Comparison of ENCODE assay signal across 19 cellular contexts in the genomic region with DNA sequence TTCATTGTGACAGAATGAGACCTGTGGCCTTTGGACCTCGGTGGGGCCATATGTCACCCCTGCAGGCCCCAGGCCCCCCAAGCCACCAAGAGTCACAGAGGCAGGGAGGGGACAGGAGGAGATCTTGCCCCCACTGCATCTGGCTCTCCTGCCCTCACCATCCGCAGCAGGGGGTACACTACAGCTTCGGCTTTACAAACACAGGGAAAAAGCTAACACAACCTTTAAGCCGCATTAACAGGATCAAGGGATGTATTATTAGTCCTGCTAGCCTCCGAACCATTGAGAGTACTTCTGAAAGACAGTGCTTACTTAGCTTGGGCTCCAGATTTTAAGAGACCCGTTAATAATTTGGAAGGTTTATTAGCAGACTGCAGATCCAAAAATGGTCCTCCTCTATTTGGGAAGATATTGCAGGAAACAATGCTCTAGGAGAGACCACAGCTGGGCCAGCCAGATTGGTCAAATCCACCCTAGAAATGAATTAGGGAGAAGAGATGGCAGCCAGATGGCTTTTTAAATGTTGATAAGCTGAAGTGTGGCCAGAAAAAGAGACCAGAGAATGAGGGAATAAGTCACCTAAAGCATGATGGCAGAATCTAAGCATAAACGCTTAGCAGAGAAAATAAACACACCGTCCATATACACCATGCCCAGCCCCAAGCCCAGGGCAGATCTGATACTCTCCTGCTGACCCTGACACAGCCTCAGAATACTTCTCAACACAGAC. TPM values are rescaled to one million over a fixed set of nuclear protein-coding genes. Genes with fewer than 3 reads are reported as not detected.
DNase-seq lines count a peak whose midpoint lies in the region; ATAC-seq, FAIRE-seq and TF ChIP-seq lines count a peak whose summit lies in the region.
"Had no signal": no experiment of that assay in that cellular context is flagged by ENCODE, and none has a peak within 500 bp of the region (broad histone marks: within the 10 kb centered on the region; RNA-seq: fewer than 3 reads in every experiment).

No MANE protein-coding gene starts in this region.

- no peaks in the 10 kb centered on the region for H3K79me2 ChIP-seq in HepG2 (ENCODE audit: insufficient read depth, low read length)
- peaks cover 25% of the 10 kb centered on the region for H3K79me2 ChIP-seq in keratinocyte (ENCODE audit: control insufficient read depth, insufficient read depth, low read length)

- BruUV-seq in HepG2 (replicated peaks; lab: Mats Ljungman, UMichigan): no TSS peak

- TF ChIP-seq POLR2A in HepG2 (IDR thresholded peaks at IDR 0.05; ENCODE audit: insufficient read depth in 1 of 2, low read depth in 2 of 2, low read length in 2 of 2) (no peak), right lobe of liver (IDR thresholded peaks at IDR 0.05) (no peak)

- ATAC-seq in HepG2 (peak; percentile 68), right lobe of liver (no peak), GM18502 (IDR thresholded peaks at IDR 0.05; ENCODE audit: poor library complexity, unreplicated experiment) (no peak), foreskin keratinocyte (no peak)

- TF ChIP-seq RAD21 in HepG2 (CRISPR knock-in tag; IDR thresholded peaks at IDR 0.05): no peak

- intact Hi-C loops in HepG2 (cut with micrococcal nuclease; ENCODE audit: unreplicated experiment): no loop called here
- intact Hi-C loops in right lobe of liver (cut with DNase I): no loop called here

- TF ChIP-seq CTCF in HepG2 (CRISPR knock-in tag; IDR thresholded peaks at IDR 0.05) (no peak), right lobe of liver (IDR thresholded peaks at IDR 0.05) (no peak), keratinocyte (optimal IDR thresholded peaks at IDR 0.05 in 1 of 3, IDR thresholded peaks at IDR 0.05 in 1 of 3, conservative IDR thresholded peaks at IDR 0.05 in 1 of 3; ENCODE audit: extremely low read depth in 1 of 3, insufficient read depth in 2 of 3, low read length in 3 of 3) (no peak), foreskin keratinocyte (conservative IDR thresholded peaks at IDR 0.05) (no peak)

- no peaks in the 10 kb centered on the region for H3K36me3 ChIP-seq in HepG2 (replicated peaks in 1 of 2; ENCODE audit: control insufficient read depth in 1 of 2, insufficient read depth in 2 of 2, low read length in 2 of 2)
- no peaks in the 10 kb centered on the region for H3K36me3 ChIP-seq in right lobe of liver
- H3K36me3 ChIP-seq in keratinocyte (ENCODE audit: control insufficient read depth in 2 of 2, extremely low read depth in 1 of 2, insufficient read depth in 2 of 2, low read length in 2 of 2): no peaks in the 10 kb centered on the region
- H3K36me3 ChIP-seq: Peyer's patch had no signal

- WGBS in HepG2 (ENCODE audit: low lambda C conversion rate): 17% methylated on average over 7 of the region's 8 CpGs
- WGBS in right lobe of liver (ENCODE audit: insufficient coverage, low coverage, low lambda C conversion rate, missing lambda C conversion rate): 75% methylated on average over 7 of the region's 8 CpGs

- no peak for TF ChIP-seq EP300 in HepG2 (IDR thresholded peaks at IDR 0.05; ENCODE audit: low read depth in 2 of 2, low read length in 2 of 2)
- TF ChIP-seq EP300 in HepG2 (CRISPR knock-in tag; IDR thresholded peaks at IDR 0.05; ENCODE audit: borderline replicate concordance): no peak

- in situ Hi-C loops in HepG2 (cut with HindIII; ENCODE audit: extremely low pct_ligation_motif_present, low pct_unique_long_range_greater_than_20kb): no loop called here

- no peaks in the 10 kb centered on the region for H4K20me1 ChIP-seq in HepG2 (ENCODE audit: insufficient read depth, low read length)
- H4K20me1 ChIP-seq in keratinocyte (ENCODE audit: control insufficient read depth, extremely low read depth, insufficient read depth, low read length): no peaks in the 10 kb centered on the region

- H3K4me2 ChIP-seq in HepG2 (ENCODE audit: low read depth, low read length) (peak overlapping the region; percentile 54; the same call in 1 of the 2 replicates), keratinocyte (ENCODE audit: control insufficient read depth, extremely low read depth, insufficient read depth, low read depth, low read length) (no peak overlapping the region)

- H3K27me3 ChIP-seq in HepG2 (ENCODE audit: control insufficient read depth in 1 of 2, insufficient read depth in 2 of 2, low read length in 2 of 2) (0 out of 5 replicates have a peak, but pooled peaks cover 0 to 6% of the 10 kb centered on the region in 2 experiments), right lobe of liver (no peaks in the 10 kb centered on the region), keratinocyte (ENCODE audit: control insufficient read depth, extremely low read depth, insufficient read depth, low read length) (no peaks in the 10 kb centered on the region), foreskin keratinocyte (no peaks in the 10 kb centered on the region)
- H3K27me3 ChIP-seq: Peyer's patch had no signal

- H2AFZ ChIP-seq in HepG2 (ENCODE audit: low read length) (no peak overlapping the region), keratinocyte (ENCODE audit: control insufficient read depth, low read length) (no peak overlapping the region)

- POLR2A ChIA-PET in HepG2 (lab: Yijun Ruan, JAX): no interaction called here

- CTCF ChIA-PET in HepG2 (lab: Yijun Ruan, JAX; ENCODE audit: low intra/inter-chr PET ratio, low total read pairs): no interaction called here

- H3K27ac ChIP-seq in HepG2 (ENCODE audit: extremely low read length, insufficient read depth, low read length) (no peak overlapping the region), right lobe of liver (no peak overlapping the region), keratinocyte (ENCODE audit: control insufficient read depth, insufficient read depth, low read length) (no peak overlapping the region), foreskin keratinocyte (no peak overlapping the region)
- H3K27ac ChIP-seq: Peyer's patch had no signal

- no peaks in the 10 kb centered on the region for H3K9me3 ChIP-seq in HepG2 (ENCODE audit: low read length)
- no peaks in the 10 kb centered on the region for H3K9me3 ChIP-seq in right lobe of liver
- no peaks in the 10 kb centered on the region for H3K9me3 ChIP-seq in keratinocyte (ENCODE audit: control insufficient read depth, low read depth, low read length)
- H3K9me3 ChIP-seq: Peyer's patch had no signal

- no peaks in the 10 kb centered on the region for H3K9me1 ChIP-seq in keratinocyte (ENCODE audit: control insufficient read depth, extremely low read depth, insufficient read depth, low read length)

- dilution Hi-C loops in keratinocyte (cut with MboI; ENCODE audit: extremely low pct_ligation_motif_present, low sequenced_read_pairs): no loop called here

- H3K4me1 ChIP-seq in HepG2 (ENCODE audit: insufficient read depth, low read length) (peaks cover 12% of the 10 kb centered on the region), right lobe of liver (no peaks in the 10 kb centered on the region), keratinocyte (ENCODE audit: control insufficient read depth, extremely low read depth, insufficient read depth, low read length) (peaks cover 25% of the 10 kb centered on the region), foreskin keratinocyte (peaks cover 13% of the 10 kb centered on the region)
- H3K4me1 ChIP-seq: Peyer's patch had no signal

- DNase-seq in HepG2 (ENCODE audit: low spot score) (no peak), right lobe of liver (no peak), SK-N-DZ (ENCODE audit: low spot score) (peak; percentile 80), keratinocyte (ENCODE audit: low read depth, low spot score) (no peak), hypothalamus (lab: John Stamatoyannopoulos, UW) (no peak), foreskin keratinocyte (no peak)
- DNase-seq: CD4-positive, CD25-positive, alpha-beta regulatory T cell; COR-L47; DMS53; EL; KBM-7; NCI-H1930; NCI-H69; NK-92 treated with Interleukin-12 subunit alpha and Interleukin-12 subunit beta, amount 100 ng/mL, for 24 hours; Peyer's patch had no signal

- no peak overlapping the region for H3K9ac ChIP-seq in HepG2 (ENCODE audit: insufficient read depth, low read depth, low read length)
- H3K9ac ChIP-seq in keratinocyte (ENCODE audit: control insufficient read depth, extremely low read depth, insufficient read depth, low read length): peak overlapping the region; percentile 46

- H3K4me3 ChIP-seq in HepG2 (replicated peaks in 1 of 3; ENCODE audit: insufficient read depth in 1 of 3, low read depth in 2 of 3, low read length in 3 of 3) (no peak overlapping the region), right lobe of liver (no peak overlapping the region), keratinocyte (ENCODE audit: control insufficient read depth in 2 of 3, extremely low read depth in 1 of 3, insufficient read depth in 2 of 3, low read depth in 1 of 3, low read length in 3 of 3) (no peak overlapping the region)
- H3K4me3 ChIP-seq: Peyer's patch had no signal

- FAIRE-seq in HepG2 (lab: Jason Lieb, UNC) (no peak), keratinocyte (lab: Jason Lieb, UNC) (no peak)
- FAIRE-seq: GM12891, GM18507, H54 had no signal

RNA-seq across cellular contexts. Expression of gene SRGAP3, which starts 31.5 kb away (rescaled TPM):
- total RNA-seq in HepG2 (2016; rRNA removed; fragmentation: Illumina TruSeq; extraction: Trizol): 1.2 and 1.6 TPM in 2 replicates
- 0.30 and 0.35 TPM in 2 replicates for total RNA-seq in HepG2 (2016; cell fraction: cytosol; rRNA removed; fragmentation: Illumina TruSeq; extraction: Trizol; ENCODE audit: low read depth)
- 0.97 and 1.3 TPM in 2 replicates for total RNA-seq in HepG2 (2016; cell fraction: insoluble cytoplasmic fraction; rRNA removed; fragmentation: Illumina TruSeq; extraction: Trizol)
- total RNA-seq in HepG2 (2016; cell fraction: membrane; rRNA removed; fragmentation: Illumina TruSeq; extraction: Trizol): 0.48 and 0.90 TPM in 2 replicates
- total RNA-seq in HepG2 (2016; cell fraction: nucleus; rRNA removed; fragmentation: Illumina TruSeq; extraction: Trizol): 2.3 and 3.4 TPM in 2 replicates
- polyA plus RNA-seq in HepG2 (2011; rRNA removed): 0.97 and 1.4 TPM in 2 replicates
- 0.67 and 1.4 TPM in 2 replicates for polyA plus RNA-seq in HepG2 (2011; cell fraction: cytosol; rRNA removed)
- polyA plus RNA-seq in HepG2 (2011; cell fraction: nucleus; rRNA removed): 2.5 and 4.1 TPM in 2 replicates
- 1.3 and 2.1 TPM in 2 replicates for polyA plus RNA-seq in HepG2 (2012)
- 0.36 and 0.60 TPM in 2 replicates for polyA plus RNA-seq in HepG2 (2016; cell fraction: cytosol; fragmentation: Illumina TruSeq; extraction: Trizol; ENCODE audit: low read depth)
- polyA plus RNA-seq in HepG2 (2016; cell fraction: insoluble cytoplasmic fraction; fragmentation: Illumina TruSeq; extraction: Trizol; ENCODE audit: low read depth): 0.54 and 1.4 TPM in 2 replicates
- 0.17 and 0.35 TPM in 2 replicates for polyA plus RNA-seq in HepG2 (2016; cell fraction: membrane; fragmentation: Illumina TruSeq; extraction: Trizol; ENCODE audit: low read depth)
- polyA plus RNA-seq in HepG2 (2016; cell fraction: nucleus; fragmentation: Illumina TruSeq; extraction: Trizol; ENCODE audit: insufficient read depth, low read depth): 1.7 and 2.7 TPM in 2 replicates
- 0.19 and 1.8 TPM in 2 replicates for polyA minus RNA-seq in HepG2 (2011; rRNA and poly(A)+ RNA removed; ENCODE audit: low replicate concordance)
- polyA minus RNA-seq in HepG2 (2011; cell fraction: cytosol; rRNA and poly(A)+ RNA removed): 0.79 and 0.89 TPM in 2 replicates
- polyA minus RNA-seq in HepG2 (2011; cell fraction: nucleus; rRNA and poly(A)+ RNA removed): 9.7 and 10.2 TPM in 2 replicates
- total RNA-seq in right lobe of liver: 1 to 10 TPM; 1.8 to 5.2 (median 3.1) TPM
- polyA plus RNA-seq in SK-N-DZ (2014; cell fraction: cytosol; rRNA removed): 16.5 and 20.8 TPM in 2 replicates
- polyA plus RNA-seq in SK-N-DZ (2014; cell fraction: nucleus; rRNA removed): 17.2 and 19.9 TPM in 2 replicates
- 4.3 to 7.2 TPM (median 6.2 TPM) in 3 replicates for polyA plus RNA-seq in keratinocyte
- polyA plus RNA-seq in keratinocyte (2011; ENCODE audit: low read depth): 6.6 TPM
- 2.7 and 3.8 TPM in 2 replicates for polyA plus RNA-seq in keratinocyte (2011; cell fraction: cytosol; rRNA removed)
- polyA plus RNA-seq in keratinocyte (2011; cell fraction: nucleus; rRNA removed): 17.0 and 19.0 TPM in 2 replicates
- polyA plus RNA-seq in keratinocyte (2012; ENCODE audit: low replicate concordance): 6.6 and 6.7 TPM in 2 replicates
- 19.8 to 41.2 TPM (median 29.3 TPM) in 3 replicates for polyA minus RNA-seq in keratinocyte
- polyA minus RNA-seq in keratinocyte (2011; cell fraction: cytosol; rRNA and poly(A)+ RNA removed): 7.1 TPM
- polyA minus RNA-seq in keratinocyte (2011; cell fraction: nucleus; rRNA and poly(A)+ RNA removed): 23.6 and 48.1 TPM in 2 replicates
- total RNA-seq in foreskin keratinocyte: 16.2 and 17.9 TPM in 2 replicates
- polyA plus RNA-seq in foreskin keratinocyte: 4.4 and 5.0 TPM in 2 replicates
